1 cellular context compared by ENCODE assay signal in genomic region chr16:53346-54236, GRCh38.
A peak's percentile ranks its signal among the peaks of the same experiment; 100 is the strongest.
TF ChIP-seq lines count a peak whose summit lies in the region.

TSS of gene POLR3K (minus strand) at chr16:53608. CDS start at chr16:53586, 22 bp downstream.
TSS of gene SNRNP25 (plus strand) at chr16:53828. CDS start at chr16:54017, 189 bp downstream.

TF ChIP-seq in HepG2, 621 proteins besides CTCF, POLR2A, EP300 and RAD21 (continued from another document and continues in another):
- TF ChIP-seq ZBTB8A (CRISPR knock-in tag; IDR thresholded peaks at IDR 0.05; ENCODE audit: borderline replicate concordance, low read depth) (no peak), GABPA (IDR thresholded peaks at IDR 0.05; ENCODE audit: low read depth, low read length) (no peak), GABPA (CRISPR knock-in tag; IDR thresholded peaks at IDR 0.05; ENCODE audit: low read depth) (no peak), POGZ (CRISPR knock-in tag; IDR thresholded peaks at IDR 0.05) (peak; percentile 28), CAMTA2 (CRISPR knock-in tag; IDR thresholded peaks at IDR 0.05; ENCODE audit: borderline replicate concordance) (0 out of 2 replicates have a peak, but pooled peaks have one; percentile 9), TMF1 (CRISPR knock-in tag; IDR thresholded peaks at IDR 0.05; ENCODE audit: low read depth) (peak; percentile 76), SALL2 (CRISPR knock-in tag; IDR thresholded peaks at IDR 0.05) (peak; percentile 91), ZNF276 (CRISPR knock-in tag; IDR thresholded peaks at IDR 0.05; ENCODE audit: low read depth) (no peak), THAP11 (CRISPR knock-in tag; IDR thresholded peaks at IDR 0.05) (peak; percentile 67; the same call in 1 of the 2 replicates), RAD51 (IDR thresholded peaks at IDR 0.05; ENCODE audit: borderline replicate concordance) (no peak), SCMH1 (CRISPR knock-in tag; IDR thresholded peaks at IDR 0.05; ENCODE audit: borderline replicate concordance) (no peak), ZNF33B (CRISPR knock-in tag; IDR thresholded peaks at IDR 0.05) (no peak; the same call in 1 of the 2 replicates), ZNF589 (CRISPR knock-in tag; conservative IDR thresholded peaks at IDR 0.05) (no peak), ZNF275 (CRISPR knock-in tag; IDR thresholded peaks at IDR 0.05; ENCODE audit: borderline replicate concordance) (peak; percentile 90; the same call in 1 of the 2 replicates), AGO2 (optimal IDR thresholded peaks at IDR 0.05; ENCODE audit: low read depth, low read length) (peak; percentile 51), ARHGAP35 (CRISPR knock-in tag; IDR thresholded peaks at IDR 0.05; ENCODE audit: borderline replicate concordance) (peak; percentile 67; the same call in 1 of the 2 replicates), MAZ (IDR thresholded peaks at IDR 0.05; ENCODE audit: borderline replicate concordance, low read depth, low read length) (0 out of 2 replicates have a peak, but pooled peaks have one; percentile 32), MAZ (CRISPR knock-in tag; IDR thresholded peaks at IDR 0.05; ENCODE audit: low read depth) (peak; percentile 88; the same call in 1 of the 2 replicates), ZNF841 (CRISPR knock-in tag; IDR thresholded peaks at IDR 0.05; ENCODE audit: borderline replicate concordance) (no peak), ASH2L (IDR thresholded peaks at IDR 0.05; ENCODE audit: insufficient read length, low read depth, low read length) (peak; percentile 46), KDM6A (CRISPR knock-in tag; IDR thresholded peaks at IDR 0.05; ENCODE audit: low read depth) (no peak), JUND (CRISPR knock-in tag; IDR thresholded peaks at IDR 0.05) (no peak), ZNF232 (CRISPR knock-in tag; IDR thresholded peaks at IDR 0.05; ENCODE audit: borderline replicate concordance) (0 out of 2 replicates have a peak, but pooled peaks have one; percentile 21), TEAD2 (CRISPR knock-in tag; IDR thresholded peaks at IDR 0.05) (peak; percentile 43; the same call in 1 of the 2 replicates), STAG1 (CRISPR knock-in tag; IDR thresholded peaks at IDR 0.05) (no peak), ZBTB10 (CRISPR knock-in tag; IDR thresholded peaks at IDR 0.05; ENCODE audit: borderline replicate concordance) (no peak), ZBTB38 (CRISPR knock-in tag; IDR thresholded peaks at IDR 0.05) (no peak; the same call in 1 of the 2 replicates), ZNF280D (CRISPR knock-in tag; IDR thresholded peaks at IDR 0.05) (no peak; the same call in 1 of the 2 replicates), ZNF430 (CRISPR knock-in tag; IDR thresholded peaks at IDR 0.05) (0 out of 2 replicates have a peak, but pooled peaks have one; percentile 35), NFRKB (IDR thresholded peaks at IDR 0.05) (no peak), ATF3 (CRISPR knock-in tag; IDR thresholded peaks at IDR 0.05) (0 out of 2 replicates have a peak, but pooled peaks have one; percentile 11), CHCHD3 (CRISPR knock-in tag; IDR thresholded peaks at IDR 0.05) (no peak), DMTF1 (CRISPR knock-in tag; IDR thresholded peaks at IDR 0.05) (no peak), ZBTB33 (CRISPR knock-in tag; IDR thresholded peaks at IDR 0.05) (no peak), NKX3-1 (CRISPR knock-in tag; IDR thresholded peaks at IDR 0.05) (peak; percentile 86), NONO (IDR thresholded peaks at IDR 0.05) (no peak), NONO (CRISPR knock-in tag; conservative IDR thresholded peaks at IDR 0.05) (peak; percentile 78; the same call in 1 of the 2 replicates), ZNF543 (CRISPR knock-in tag; IDR thresholded peaks at IDR 0.05) (0 out of 2 replicates have a peak, but pooled peaks have one; percentile 79)
- TF ChIP-seq, protein P1, sequence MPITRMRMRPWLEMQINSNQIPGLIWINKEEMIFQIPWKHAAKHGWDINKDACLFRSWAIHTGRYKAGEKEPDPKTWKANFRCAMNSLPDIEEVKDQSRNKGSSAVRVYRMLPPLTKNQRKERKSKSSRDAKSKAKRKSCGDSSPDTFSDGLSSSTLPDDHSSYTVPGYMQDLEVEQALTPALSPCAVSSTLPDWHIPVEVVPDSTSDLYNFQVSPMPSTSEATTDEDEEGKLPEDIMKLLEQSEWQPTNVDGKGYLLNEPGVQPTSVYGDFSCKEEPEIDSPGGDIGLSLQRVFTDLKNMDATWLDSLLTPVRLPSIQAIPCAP (CRISPR knock-in tag; IDR thresholded peaks at IDR 0.05; ENCODE audit: low read depth) = no peak
